ENCODE assay signal across 20 cellular contexts in the genomic region with DNA sequence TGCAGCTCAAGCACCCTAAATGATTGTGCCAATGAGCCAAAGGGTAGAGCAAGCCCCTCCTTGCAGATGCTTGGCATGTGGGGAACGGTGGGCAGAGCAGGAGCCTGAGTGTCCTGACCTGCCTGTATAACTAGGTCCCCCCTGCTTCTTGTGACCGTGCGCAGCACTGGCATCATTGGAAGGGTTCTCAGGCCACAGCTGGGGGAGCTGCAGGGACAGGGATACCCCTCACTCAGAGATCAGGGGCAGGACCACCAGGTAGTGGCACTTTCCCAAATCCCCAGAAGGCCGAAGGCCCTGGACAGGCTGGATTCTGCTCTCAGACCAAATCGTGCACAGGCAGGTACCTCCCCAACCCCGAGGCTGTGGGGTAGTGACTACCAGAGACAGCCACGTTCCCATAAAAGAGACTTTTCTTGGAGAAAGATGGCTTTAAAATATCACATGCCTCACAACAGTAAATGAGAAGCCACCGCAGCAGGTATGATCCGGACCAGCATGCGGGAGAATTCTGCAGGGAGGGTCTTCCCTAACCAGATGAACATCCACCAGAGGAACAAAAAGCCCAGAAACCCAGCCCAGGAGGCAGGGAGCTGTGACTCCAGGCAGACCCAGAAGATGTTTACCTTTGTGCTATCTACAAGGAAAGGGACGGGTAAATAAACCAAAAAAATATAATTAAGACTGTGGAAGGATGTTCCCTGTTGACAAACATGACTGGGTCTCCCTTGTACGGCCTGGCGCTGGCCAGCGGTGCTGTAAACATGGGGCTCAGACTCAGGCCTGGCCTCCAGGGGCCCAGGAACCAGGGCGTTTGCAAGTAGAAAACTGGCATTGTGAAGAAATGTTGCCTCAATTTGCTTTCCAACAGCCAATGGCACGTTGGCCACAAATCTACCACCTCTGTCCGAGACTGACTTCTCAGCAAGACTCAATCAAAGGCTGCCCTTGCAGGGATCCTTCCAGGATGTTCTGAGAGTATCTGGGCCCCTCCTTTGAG.
A peak's percentile ranks its signal among the peaks of the same experiment; 100 is the strongest.
DNase-seq lines count a peak whose midpoint lies in the region; FAIRE-seq and TF ChIP-seq lines count a peak whose summit lies in the region.
"Had no signal": no experiment of that assay in that cellular context is flagged by ENCODE, and none has a peak within 500 bp of the region (broad histone marks: within the 10 kb centered on the region; RNA-seq: fewer than 3 reads in every experiment).

No MANE protein-coding gene starts in this region.

- peak; percentile 31 for FAIRE-seq in HTR-8/SVneo (lab: Jason Lieb, UNC)
- FAIRE-seq: D721Med, HepG2 had no signal

- H3K4me3 ChIP-seq in thyroid gland (replicated peaks in 1 of 3) = no peak overlapping the region
- no peak overlapping the region for H3K4me3 ChIP-seq in MG63
- H3K4me3 ChIP-seq: SJCRH30 had no signal

- H3K9me3 ChIP-seq in thyroid gland (no peaks in the 10 kb centered on the region), MG63 (no peaks in the 10 kb centered on the region)
- H3K9me3 ChIP-seq: SJCRH30 had no signal

- WGBS in thyroid gland, 2 donors = 92 to 96% methylated on average over 14 to 15 of the region's 17 CpGs

- DNase-seq in HTR-8/SVneo (ENCODE audit: insufficient read length, low spot score) = no peak
- DNase-seq in chondrocyte (ENCODE audit: low spot score) = no peak
- DNase-seq in thyroid gland = no peak
- DNase-seq in MG63 = no peak
- no peak for DNase-seq in NCI-H345 treated with DMSO at 0.1 percent for 48 hours (lab: John Stamatoyannopoulos, UW; ENCODE audit: unreplicated experiment)
- no peak for DNase-seq in DMS114 treated with DMSO at 0.1 percent for 48 hours (lab: John Stamatoyannopoulos, UW; ENCODE audit: unreplicated experiment)
- no peak for DNase-seq in HEK293T (ENCODE audit: extremely low spot score)
- DNase-seq: AML-193, DND-41, GDM1, GOT3, NCI-H1930, NCI-H2171, NCI-H510A, NCI-H82, SJCRH30 had no signal

- H3K4me3 Mint-ChIP-seq in chondrocyte (ENCODE audit: unreplicated experiment) (no peak overlapping the region), nephron (no peak overlapping the region)
- H3K4me3 Mint-ChIP-seq: CD4-positive, alpha-beta T cell had no signal

- POLR2A ChIA-PET in HEK293T (lab: Yijun Ruan, JAX) = no interaction called here

- H3K4me1 ChIP-seq in thyroid gland = peaks cover 43 to 49% of the 10 kb centered on the region in 2 donors
- H3K4me1 ChIP-seq: SJCRH30 had no signal

- H3K27me3 Mint-ChIP-seq in chondrocyte (ENCODE audit: low read depth) (no peaks in the 10 kb centered on the region), nephron (ENCODE audit: low read depth) (no peaks in the 10 kb centered on the region)
- H3K27me3 Mint-ChIP-seq: CD4-positive, alpha-beta T cell had no signal

- H3K27ac Mint-ChIP-seq in chondrocyte (ENCODE audit: unreplicated experiment) = peak overlapping the region; percentile 36
- H3K27ac Mint-ChIP-seq in nephron = peak overlapping the region; percentile 59 to 88 (median 63)
- H3K27ac Mint-ChIP-seq: CD4-positive, alpha-beta T cell had no signal

- peak overlapping the region; percentile 57 to 81 (median 70) for H3K27ac ChIP-seq in thyroid gland
- H3K27ac ChIP-seq: SJCRH30 had no signal

- H3K36me3 ChIP-seq in thyroid gland (no peaks in the 10 kb centered on the region), MG63 (peaks cover 5% of the 10 kb centered on the region)

- H3K27me3 ChIP-seq in thyroid gland (no peaks in the 10 kb centered on the region), MG63 (no peaks in the 10 kb centered on the region)
- H3K27me3 ChIP-seq: SJCRH30 had no signal

- intact Hi-C loops in thyroid gland (cut with DNase I) = no loop called here

- H3K4me1 Mint-ChIP-seq in chondrocyte (ENCODE audit: low read depth) (peaks cover 51% of the 10 kb centered on the region), nephron (peaks cover 33% of the 10 kb centered on the region)

- CTCF ChIA-PET in HEK293T (lab: Yijun Ruan, JAX) = interaction anchor here (1.0 kb wide), 1 partner anchor 136 kb away, joined by 4 read pairs; no protein-coding TSS in a partner anchor

- no peak for TF ChIP-seq CTCF in chondrocyte (IDR thresholded peaks at IDR 0.05)
- no peak for TF ChIP-seq CTCF in nephron (IDR thresholded peaks at IDR 0.05; ENCODE audit: unreplicated experiment in 3 of 3)
- no peak for TF ChIP-seq CTCF in thyroid gland (IDR thresholded peaks at IDR 0.05)

- H3K36me3 Mint-ChIP-seq in chondrocyte (ENCODE audit: low read depth) = peaks cover 53% of the 10 kb centered on the region
- H3K36me3 Mint-ChIP-seq in nephron (ENCODE audit: low read depth) = peaks cover 64% of the 10 kb centered on the region

- H3K9me3 Mint-ChIP-seq in chondrocyte (ENCODE audit: low read depth) (no peaks in the 10 kb centered on the region), nephron (no peaks in the 10 kb centered on the region)
- H3K9me3 Mint-ChIP-seq: CD4-positive, alpha-beta T cell had no signal

- no peak for TF ChIP-seq POLR2A in thyroid gland (IDR thresholded peaks at IDR 0.05)

TF ChIP-seq in HEK293T, 16 proteins besides CTCF, POLR2A, EP300 and RAD21:
- TF ChIP-seq FOXA1 (IDR thresholded peaks at IDR 0.05) = no peak
- TF ChIP-seq FOXK2 (IDR thresholded peaks at IDR 0.05) = no peak
